ENCODE assay signal across 1 cellular context in the genomic region with DNA sequence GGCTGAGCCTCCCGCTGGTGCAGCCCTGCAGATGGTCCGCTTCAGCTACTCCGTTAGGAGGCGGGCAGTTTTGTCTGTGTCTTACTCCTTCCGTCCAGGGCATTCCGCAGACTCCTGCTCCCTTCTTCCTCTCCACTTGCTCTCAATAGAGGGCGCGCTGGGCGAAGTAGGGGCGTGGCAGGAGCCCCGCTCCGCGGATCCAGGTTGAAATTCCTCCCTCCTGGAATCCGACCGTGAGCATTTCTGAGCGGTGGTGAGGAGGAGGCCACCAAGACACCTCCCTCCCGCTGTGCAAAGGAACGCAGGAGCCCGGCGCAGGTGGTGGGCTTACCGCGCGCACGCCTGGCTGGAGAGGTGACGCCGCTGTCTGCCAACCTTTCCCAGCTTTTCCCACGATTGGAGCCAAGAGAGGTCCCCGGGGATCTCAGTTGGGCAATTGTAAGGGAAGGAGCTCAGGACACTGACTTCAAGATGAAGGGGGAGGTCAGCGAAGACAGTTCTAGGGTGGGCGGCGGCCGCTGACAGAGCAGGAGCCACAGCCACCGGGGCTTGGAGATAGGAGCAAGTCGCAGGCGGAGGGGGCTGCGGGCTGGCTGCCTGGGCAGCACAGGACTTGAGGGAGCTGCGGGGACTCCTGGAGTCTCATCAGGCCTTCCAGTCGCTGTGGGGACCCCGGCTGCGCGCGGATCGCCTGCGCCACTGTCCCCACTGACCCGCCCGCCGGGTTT.
TF ChIP-seq lines count a peak whose summit lies in the region.

No MANE protein-coding gene starts in this region.

TF ChIP-seq in HEK293, 187 proteins besides CTCF, POLR2A, EP300 and RAD21 (continued from another document and continues in another):
- TF ChIP-seq, protein P1, sequence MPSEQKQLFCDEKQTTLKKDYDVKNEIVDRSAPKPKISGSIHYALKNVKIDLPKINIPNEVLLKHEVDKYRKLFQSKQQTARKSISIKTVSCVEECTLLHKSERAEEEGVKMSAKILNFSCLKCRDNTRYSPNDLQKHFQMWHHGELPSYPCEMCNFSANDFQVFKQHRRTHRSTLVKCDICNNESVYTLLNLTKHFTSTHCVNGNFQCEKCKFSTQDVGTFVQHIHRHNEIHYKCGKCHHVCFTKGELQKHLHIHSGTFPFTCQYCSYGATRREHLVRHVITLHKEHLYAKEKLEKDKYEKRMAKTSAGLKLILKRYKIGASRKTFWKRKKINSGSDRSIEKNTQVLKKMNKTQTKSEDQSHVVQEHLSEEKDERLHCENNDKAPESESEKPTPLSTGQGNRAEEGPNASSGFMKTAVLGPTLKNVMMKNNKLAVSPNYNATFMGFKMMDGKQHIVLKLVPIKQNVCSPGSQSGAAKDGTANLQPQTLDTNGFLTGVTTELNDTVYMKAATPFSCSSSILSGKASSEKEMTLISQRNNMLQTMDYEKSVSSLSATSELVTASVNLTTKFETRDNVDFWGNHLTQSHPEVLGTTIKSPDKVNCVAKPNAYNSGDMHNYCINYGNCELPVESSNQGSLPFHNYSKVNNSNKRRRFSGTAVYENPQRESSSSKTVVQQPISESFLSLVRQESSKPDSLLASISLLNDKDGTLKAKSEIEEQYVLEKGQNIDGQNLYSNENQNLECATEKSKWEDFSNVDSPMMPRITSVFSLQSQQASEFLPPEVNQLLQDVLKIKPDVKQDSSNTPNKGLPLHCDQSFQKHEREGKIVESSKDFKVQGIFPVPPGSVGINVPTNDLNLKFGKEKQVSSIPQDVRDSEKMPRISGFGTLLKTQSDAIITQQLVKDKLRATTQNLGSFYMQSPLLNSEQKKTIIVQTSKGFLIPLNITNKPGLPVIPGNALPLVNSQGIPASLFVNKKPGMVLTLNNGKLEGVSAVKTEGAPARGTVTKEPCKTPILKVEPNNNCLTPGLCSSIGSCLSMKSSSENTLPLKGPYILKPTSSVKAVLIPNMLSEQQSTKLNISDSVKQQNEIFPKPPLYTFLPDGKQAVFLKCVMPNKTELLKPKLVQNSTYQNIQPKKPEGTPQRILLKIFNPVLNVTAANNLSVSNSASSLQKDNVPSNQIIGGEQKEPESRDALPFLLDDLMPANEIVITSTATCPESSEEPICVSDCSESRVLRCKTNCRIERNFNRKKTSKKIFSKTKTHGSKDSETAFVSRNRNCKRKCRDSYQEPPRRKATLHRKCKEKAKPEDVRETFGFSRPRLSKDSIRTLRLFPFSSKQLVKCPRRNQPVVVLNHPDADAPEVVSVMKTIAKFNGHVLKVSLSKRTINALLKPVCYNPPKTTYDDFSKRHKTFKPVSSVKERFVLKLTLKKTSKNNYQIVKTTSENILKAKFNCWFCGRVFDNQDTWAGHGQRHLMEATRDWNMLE (tag by site-specific recombination; conservative IDR thresholded peaks at IDR 0.05; ENCODE audit: low read depth): no peak
- TF ChIP-seq GLIS2 (tag by site-specific recombination; IDR thresholded peaks at IDR 0.05): no peak
- TF ChIP-seq REPIN1 (tag by site-specific recombination; IDR thresholded peaks at IDR 0.05; ENCODE audit: low read depth): no peak
- no peak for TF ChIP-seq IKZF3 (tag by site-specific recombination; IDR thresholded peaks at IDR 0.05)
- TF ChIP-seq, protein P2, sequence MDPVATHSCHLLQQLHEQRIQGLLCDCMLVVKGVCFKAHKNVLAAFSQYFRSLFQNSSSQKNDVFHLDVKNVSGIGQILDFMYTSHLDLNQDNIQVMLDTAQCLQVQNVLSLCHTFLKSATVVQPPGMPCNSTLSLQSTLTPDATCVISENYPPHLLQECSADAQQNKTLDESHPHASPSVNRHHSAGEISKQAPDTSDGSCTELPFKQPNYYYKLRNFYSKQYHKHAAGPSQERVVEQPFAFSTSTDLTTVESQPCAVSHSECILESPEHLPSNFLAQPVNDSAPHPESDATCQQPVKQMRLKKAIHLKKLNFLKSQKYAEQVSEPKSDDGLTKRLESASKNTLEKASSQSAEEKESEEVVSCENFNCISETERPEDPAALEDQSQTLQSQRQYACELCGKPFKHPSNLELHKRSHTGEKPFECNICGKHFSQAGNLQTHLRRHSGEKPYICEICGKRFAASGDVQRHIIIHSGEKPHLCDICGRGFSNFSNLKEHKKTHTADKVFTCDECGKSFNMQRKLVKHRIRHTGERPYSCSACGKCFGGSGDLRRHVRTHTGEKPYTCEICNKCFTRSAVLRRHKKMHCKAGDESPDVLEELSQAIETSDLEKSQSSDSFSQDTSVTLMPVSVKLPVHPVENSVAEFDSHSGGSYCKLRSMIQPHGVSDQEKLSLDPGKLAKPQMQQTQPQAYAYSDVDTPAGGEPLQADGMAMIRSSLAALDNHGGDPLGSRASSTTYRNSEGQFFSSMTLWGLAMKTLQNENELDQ (tag by site-specific recombination; IDR thresholded peaks at IDR 0.05; ENCODE audit: low read depth): no peak
- no peak for TF ChIP-seq ZNF707 (tag by site-specific recombination; IDR thresholded peaks at IDR 0.05)
- no peak for TF ChIP-seq ZNF133 (tag by site-specific recombination; IDR thresholded peaks at IDR 0.05)
- no peak for TF ChIP-seq ZNF138 (tag by site-specific recombination; IDR thresholded peaks at IDR 0.05; ENCODE audit: borderline replicate concordance)
- TF ChIP-seq, protein P3, sequence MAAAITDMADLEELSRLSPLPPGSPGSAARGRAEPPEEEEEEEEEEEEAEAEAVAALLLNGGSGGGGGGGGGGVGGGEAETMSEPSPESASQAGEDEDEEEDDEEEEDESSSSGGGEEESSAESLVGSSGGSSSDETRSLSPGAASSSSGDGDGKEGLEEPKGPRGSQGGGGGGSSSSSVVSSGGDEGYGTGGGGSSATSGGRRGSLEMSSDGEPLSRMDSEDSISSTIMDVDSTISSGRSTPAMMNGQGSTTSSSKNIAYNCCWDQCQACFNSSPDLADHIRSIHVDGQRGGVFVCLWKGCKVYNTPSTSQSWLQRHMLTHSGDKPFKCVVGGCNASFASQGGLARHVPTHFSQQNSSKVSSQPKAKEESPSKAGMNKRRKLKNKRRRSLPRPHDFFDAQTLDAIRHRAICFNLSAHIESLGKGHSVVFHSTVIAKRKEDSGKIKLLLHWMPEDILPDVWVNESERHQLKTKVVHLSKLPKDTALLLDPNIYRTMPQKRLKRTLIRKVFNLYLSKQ (tag by site-specific recombination; IDR thresholded peaks at IDR 0.05; ENCODE audit: borderline replicate concordance): no peak
- no peak for TF ChIP-seq ZNF175 (tag by site-specific recombination; IDR thresholded peaks at IDR 0.05)
- peak; percentile 72 for TF ChIP-seq ZNF335 (tag by site-specific recombination; conservative IDR thresholded peaks at IDR 0.05)
- no peak for TF ChIP-seq ZNF174 (tag by site-specific recombination; IDR thresholded peaks at IDR 0.05)
- peak; percentile 64; the same call in 1 of the 2 replicates for TF ChIP-seq ZNF394 (tag by site-specific recombination; IDR thresholded peaks at IDR 0.05; ENCODE audit: borderline replicate concordance)
- no peak for TF ChIP-seq ZNF596 (tag by site-specific recombination; IDR thresholded peaks at IDR 0.05)
- TF ChIP-seq, protein P4, sequence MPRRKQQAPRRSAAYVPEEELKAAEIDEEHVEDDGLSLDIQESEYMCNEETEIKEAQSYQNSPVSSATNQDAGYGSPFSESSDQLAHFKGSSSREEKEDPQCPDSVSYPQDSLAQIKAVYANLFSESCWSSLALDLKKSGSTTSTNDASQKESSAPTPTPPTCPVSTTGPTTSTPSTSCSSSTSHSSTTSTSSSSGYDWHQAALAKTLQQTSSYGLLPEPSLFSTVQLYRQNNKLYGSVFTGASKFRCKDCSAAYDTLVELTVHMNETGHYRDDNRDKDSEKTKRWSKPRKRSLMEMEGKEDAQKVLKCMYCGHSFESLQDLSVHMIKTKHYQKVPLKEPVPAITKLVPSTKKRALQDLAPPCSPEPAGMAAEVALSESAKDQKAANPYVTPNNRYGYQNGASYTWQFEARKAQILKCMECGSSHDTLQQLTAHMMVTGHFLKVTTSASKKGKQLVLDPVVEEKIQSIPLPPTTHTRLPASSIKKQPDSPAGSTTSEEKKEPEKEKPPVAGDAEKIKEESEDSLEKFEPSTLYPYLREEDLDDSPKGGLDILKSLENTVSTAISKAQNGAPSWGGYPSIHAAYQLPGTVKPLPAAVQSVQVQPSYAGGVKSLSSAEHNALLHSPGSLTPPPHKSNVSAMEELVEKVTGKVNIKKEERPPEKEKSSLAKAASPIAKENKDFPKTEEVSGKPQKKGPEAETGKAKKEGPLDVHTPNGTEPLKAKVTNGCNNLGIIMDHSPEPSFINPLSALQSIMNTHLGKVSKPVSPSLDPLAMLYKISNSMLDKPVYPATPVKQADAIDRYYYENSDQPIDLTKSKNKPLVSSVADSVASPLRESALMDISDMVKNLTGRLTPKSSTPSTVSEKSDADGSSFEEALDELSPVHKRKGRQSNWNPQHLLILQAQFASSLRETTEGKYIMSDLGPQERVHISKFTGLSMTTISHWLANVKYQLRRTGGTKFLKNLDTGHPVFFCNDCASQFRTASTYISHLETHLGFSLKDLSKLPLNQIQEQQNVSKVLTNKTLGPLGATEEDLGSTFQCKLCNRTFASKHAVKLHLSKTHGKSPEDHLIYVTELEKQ (tag by site-specific recombination; IDR thresholded peaks at IDR 0.05; ENCODE audit: borderline replicate concordance): no peak
- TF ChIP-seq ZNF112 (tag by site-specific recombination; IDR thresholded peaks at IDR 0.05): no peak
- no peak for TF ChIP-seq ZNF621 (tag by site-specific recombination; IDR thresholded peaks at IDR 0.05)
- no peak for TF ChIP-seq ZNF214 (tag by site-specific recombination; IDR thresholded peaks at IDR 0.05; ENCODE audit: borderline replicate concordance)
- TF ChIP-seq MZF1 (tag by site-specific recombination; IDR thresholded peaks at IDR 0.05; ENCODE audit: borderline replicate concordance): no peak
- TF ChIP-seq ZNF23 (tag by site-specific recombination; IDR thresholded peaks at IDR 0.05; ENCODE audit: borderline replicate concordance): no peak
- TF ChIP-seq, protein P5, sequence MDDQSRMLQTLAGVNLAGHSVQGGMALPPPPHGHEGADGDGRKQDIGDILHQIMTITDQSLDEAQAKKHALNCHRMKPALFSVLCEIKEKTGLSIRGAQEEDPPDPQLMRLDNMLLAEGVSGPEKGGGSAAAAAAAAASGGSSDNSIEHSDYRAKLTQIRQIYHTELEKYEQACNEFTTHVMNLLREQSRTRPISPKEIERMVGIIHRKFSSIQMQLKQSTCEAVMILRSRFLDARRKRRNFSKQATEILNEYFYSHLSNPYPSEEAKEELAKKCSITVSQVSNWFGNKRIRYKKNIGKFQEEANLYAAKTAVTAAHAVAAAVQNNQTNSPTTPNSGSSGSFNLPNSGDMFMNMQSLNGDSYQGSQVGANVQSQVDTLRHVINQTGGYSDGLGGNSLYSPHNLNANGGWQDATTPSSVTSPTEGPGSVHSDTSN (CRISPR knock-in tag; IDR thresholded peaks at IDR 0.05): 0 out of 2 replicates have a peak, but pooled peaks have one; percentile 20
- TF ChIP-seq, protein P6, sequence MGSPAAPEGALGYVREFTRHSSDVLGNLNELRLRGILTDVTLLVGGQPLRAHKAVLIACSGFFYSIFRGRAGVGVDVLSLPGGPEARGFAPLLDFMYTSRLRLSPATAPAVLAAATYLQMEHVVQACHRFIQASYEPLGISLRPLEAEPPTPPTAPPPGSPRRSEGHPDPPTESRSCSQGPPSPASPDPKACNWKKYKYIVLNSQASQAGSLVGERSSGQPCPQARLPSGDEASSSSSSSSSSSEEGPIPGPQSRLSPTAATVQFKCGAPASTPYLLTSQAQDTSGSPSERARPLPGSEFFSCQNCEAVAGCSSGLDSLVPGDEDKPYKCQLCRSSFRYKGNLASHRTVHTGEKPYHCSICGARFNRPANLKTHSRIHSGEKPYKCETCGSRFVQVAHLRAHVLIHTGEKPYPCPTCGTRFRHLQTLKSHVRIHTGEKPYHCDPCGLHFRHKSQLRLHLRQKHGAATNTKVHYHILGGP (tag by site-specific recombination; IDR thresholded peaks at IDR 0.05): no peak
- no peak for TF ChIP-seq GFI1B (tag by site-specific recombination; IDR thresholded peaks at IDR 0.05)
- TF ChIP-seq ZNF223 (tag by site-specific recombination; IDR thresholded peaks at IDR 0.05): no peak
- TF ChIP-seq, protein P7, sequence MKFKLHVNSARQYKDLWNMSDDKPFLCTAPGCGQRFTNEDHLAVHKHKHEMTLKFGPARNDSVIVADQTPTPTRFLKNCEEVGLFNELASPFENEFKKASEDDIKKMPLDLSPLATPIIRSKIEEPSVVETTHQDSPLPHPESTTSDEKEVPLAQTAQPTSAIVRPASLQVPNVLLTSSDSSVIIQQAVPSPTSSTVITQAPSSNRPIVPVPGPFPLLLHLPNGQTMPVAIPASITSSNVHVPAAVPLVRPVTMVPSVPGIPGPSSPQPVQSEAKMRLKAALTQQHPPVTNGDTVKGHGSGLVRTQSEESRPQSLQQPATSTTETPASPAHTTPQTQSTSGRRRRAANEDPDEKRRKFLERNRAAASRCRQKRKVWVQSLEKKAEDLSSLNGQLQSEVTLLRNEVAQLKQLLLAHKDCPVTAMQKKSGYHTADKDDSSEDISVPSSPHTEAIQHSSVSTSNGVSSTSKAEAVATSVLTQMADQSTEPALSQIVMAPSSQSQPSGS (tag by site-specific recombination; IDR thresholded peaks at IDR 0.05; ENCODE audit: low read depth): no peak
- no peak for TF ChIP-seq SP2 (tag by site-specific recombination; IDR thresholded peaks at IDR 0.05)
- TF ChIP-seq ZIC2 (tag by site-specific recombination; IDR thresholded peaks at IDR 0.05): peak; percentile 43; the same call in 1 of the 2 replicates
- no peak for TF ChIP-seq ZNF391 (tag by site-specific recombination; IDR thresholded peaks at IDR 0.05; ENCODE audit: borderline replicate concordance, low read depth)
- TF ChIP-seq, protein P8, sequence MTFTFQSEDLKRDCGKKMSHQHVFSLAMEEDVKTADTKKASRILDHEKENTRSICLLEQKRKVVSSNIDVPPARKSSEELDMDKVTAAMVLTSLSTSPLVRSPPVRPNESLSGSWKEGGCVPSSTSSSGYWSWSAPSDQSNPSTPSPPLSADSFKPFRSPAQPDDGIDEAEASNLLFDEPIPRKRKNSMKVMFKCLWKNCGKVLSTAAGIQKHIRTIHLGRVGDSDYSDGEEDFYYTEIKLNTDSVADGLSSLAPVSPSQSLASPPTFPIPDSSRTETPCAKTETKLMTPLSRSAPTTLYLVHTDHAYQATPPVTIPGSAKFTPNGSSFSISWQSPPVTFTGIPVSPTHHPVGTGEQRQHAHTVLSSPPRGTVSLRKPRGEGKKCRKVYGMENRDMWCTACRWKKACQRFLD (tag by site-specific recombination; IDR thresholded peaks at IDR 0.05): no peak
- TF ChIP-seq ZNF311 (tag by site-specific recombination; IDR thresholded peaks at IDR 0.05; ENCODE audit: borderline replicate concordance): no peak
- TF ChIP-seq, protein P9, sequence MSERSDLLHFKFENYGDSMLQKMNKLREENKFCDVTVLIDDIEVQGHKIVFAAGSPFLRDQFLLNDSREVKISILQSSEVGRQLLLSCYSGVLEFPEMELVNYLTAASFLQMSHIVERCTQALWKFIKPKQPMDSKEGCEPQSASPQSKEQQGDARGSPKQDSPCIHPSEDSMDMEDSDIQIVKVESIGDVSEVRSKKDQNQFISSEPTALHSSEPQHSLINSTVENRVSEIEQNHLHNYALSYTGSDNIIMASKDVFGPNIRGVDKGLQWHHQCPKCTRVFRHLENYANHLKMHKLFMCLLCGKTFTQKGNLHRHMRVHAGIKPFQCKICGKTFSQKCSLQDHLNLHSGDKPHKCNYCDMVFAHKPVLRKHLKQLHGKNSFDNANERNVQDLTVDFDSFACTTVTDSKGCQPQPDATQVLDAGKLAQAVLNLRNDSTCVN (tag by site-specific recombination; optimal IDR thresholded peaks at IDR 0.05): no peak
- TF ChIP-seq ZNF843 (tag by site-specific recombination; IDR thresholded peaks at IDR 0.05): no peak
- TF ChIP-seq ZNF660 (tag by site-specific recombination; IDR thresholded peaks at IDR 0.05): no peak
- TF ChIP-seq ZBTB8A (tag by site-specific recombination; IDR thresholded peaks at IDR 0.05): peak; percentile 30; the same call in 1 of the 2 replicates
- TF ChIP-seq ZNF366 (tag by site-specific recombination; conservative IDR thresholded peaks at IDR 0.05): peak; percentile 39; the same call in 1 of the 2 replicates
- no peak for TF ChIP-seq ZNF510 (tag by site-specific recombination; IDR thresholded peaks at IDR 0.05; ENCODE audit: insufficient replicate concordance)
